In the genomic region with DNA sequence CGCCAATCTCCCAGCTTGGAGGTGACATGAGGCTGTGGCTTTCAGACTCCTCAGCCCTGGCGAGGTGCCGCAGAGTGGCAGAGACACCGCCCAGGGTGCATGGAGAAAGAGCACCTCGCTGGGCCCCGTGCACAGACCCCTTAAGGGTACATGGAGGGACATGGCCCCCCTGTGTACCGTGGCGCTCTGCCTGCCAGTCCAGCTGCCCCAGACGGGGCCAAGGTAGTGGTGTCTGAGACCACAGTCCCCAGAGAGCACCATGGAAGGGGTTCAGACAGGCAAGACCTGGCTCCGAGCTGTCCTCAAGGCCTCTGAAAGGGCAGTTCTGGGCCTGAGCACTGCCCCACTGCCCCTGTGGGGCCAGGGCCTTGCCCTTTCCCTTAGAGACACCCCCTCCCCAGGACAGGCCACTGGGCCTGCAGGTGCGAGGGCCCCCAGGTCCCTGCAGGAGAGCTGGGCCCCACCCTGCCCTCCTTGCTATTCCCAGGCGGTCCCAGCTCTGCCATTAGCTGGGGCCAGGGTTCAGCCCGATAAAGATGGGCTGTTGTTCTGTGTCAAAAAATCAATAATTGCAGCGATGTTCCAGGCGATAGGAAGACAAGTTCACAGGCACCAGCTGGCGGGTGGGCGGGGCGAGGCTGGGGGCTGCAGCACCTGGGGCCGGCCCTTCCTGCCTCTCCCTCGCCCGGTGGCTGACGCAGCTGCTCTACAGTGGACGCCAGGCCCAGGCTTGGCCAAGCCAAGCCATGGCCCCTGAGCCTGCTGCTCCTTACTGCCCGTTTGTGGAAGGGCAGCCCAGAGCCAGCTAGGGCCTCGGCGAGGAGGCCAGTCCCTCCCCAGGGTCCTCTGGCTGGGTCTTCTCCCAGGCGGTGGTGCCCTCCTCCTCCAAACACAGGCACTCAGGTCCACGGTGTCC, we compare ENCODE assay signal across 13 cellular contexts. TPM values are rescaled to one million over a fixed set of nuclear protein-coding genes. Genes with fewer than 3 reads are reported as not detected.
DNase-seq lines count a peak whose midpoint lies in the region; ATAC-seq and TF ChIP-seq lines count a peak whose summit lies in the region.
"Had no signal": no experiment of that assay in that cellular context is flagged by ENCODE, and none has a peak within 500 bp of the region (broad histone marks: within the 10 kb centered on the region; RNA-seq: fewer than 3 reads in every experiment).

No MANE protein-coding gene starts in this region.

- peak overlapping the region in 1 of 8 donors; percentile 15 for H3K4me3 Mint-ChIP-seq in CD4-positive, alpha-beta memory T cell
- H3K4me3 Mint-ChIP-seq: activated naive CD4-positive, alpha-beta T cell treated with anti-CD3 and anti-CD28 coated beads, Interleukin-2, amount 10 ng/mL, durations not matched to agents 7 days and 5 days had no signal

- H3K4me3 ChIP-seq in CD4-positive, alpha-beta memory T cell (ENCODE audit: low read length in 2 of 2): no peak overlapping the region
- H3K4me3 ChIP-seq in liver (ENCODE audit: low read depth in 1 of 3, low read length in 3 of 3): no peak overlapping the region
- H3K4me3 ChIP-seq: heart right ventricle, left ventricle myocardium inferior, SJSA1, skin epidermis had no signal

- peaks cover 0 to 3% of the 10 kb centered on the region in 2 donors for H3K36me3 Mint-ChIP-seq in CD4-positive, alpha-beta memory T cell
- H3K36me3 Mint-ChIP-seq: activated naive CD4-positive, alpha-beta T cell treated with anti-CD3 and anti-CD28 coated beads, Interleukin-2, amount 10 ng/mL, durations not matched to agents 7 days and 5 days had no signal

- H3K27me3 Mint-ChIP-seq in CD4-positive, alpha-beta memory T cell: no peaks in the 10 kb centered on the region
- H3K27me3 Mint-ChIP-seq: activated naive CD4-positive, alpha-beta T cell treated with anti-CD3 and anti-CD28 coated beads, Interleukin-2, amount 10 ng/mL, durations not matched to agents 7 days and 5 days had no signal

- whole genome bisulfite sequencing in liver: 44% methylated on average over 28 of the region's 28 CpGs

- intact Hi-C loops in CD4-positive, alpha-beta memory T cell (cut with micrococcal nuclease): loop anchor here (1.0 kb wide), 2 partner anchors 49 to 61 kb away; no protein-coding TSS in a partner anchor

- H3K4me1 Mint-ChIP-seq in CD4-positive, alpha-beta memory T cell: peaks cover 0 to 21% (median 4%) of the 10 kb centered on the region in 4 donors
- H3K4me1 Mint-ChIP-seq: activated naive CD4-positive, alpha-beta T cell treated with anti-CD3 and anti-CD28 coated beads, Interleukin-2, amount 10 ng/mL, durations not matched to agents 7 days and 5 days had no signal

- no peak overlapping the region for H3K27ac ChIP-seq in CD4-positive, alpha-beta memory T cell (ENCODE audit: low read depth, low read length)
- H3K27ac ChIP-seq in RWPE1 (peak overlapping the region; percentile 18; the same call in 1 of the 2 replicates), liver (ENCODE audit: low read depth in 1 of 2, low read length in 2 of 2) (peak overlapping the region; percentile 28 to 69)
- H3K27ac ChIP-seq: heart right ventricle, left ventricle myocardium inferior, SJSA1, skin epidermis had no signal

- no peak for TF ChIP-seq CTCF in RWPE1 (conservative IDR thresholded peaks at IDR 0.05; ENCODE audit: low read depth)
- TF ChIP-seq CTCF in liver (IDR thresholded peaks at IDR 0.05; ENCODE audit: low read depth, low read length, missing input control): no peak

- H3K27ac Mint-ChIP-seq in CD4-positive, alpha-beta memory T cell: peak overlapping the region in 4 of 7 donors; percentile 24 to 79 (median 72)
- H3K27ac Mint-ChIP-seq: activated naive CD4-positive, alpha-beta T cell treated with anti-CD3 and anti-CD28 coated beads, Interleukin-2, amount 10 ng/mL, durations not matched to agents 7 days and 5 days had no signal

- POLR2A ChIA-PET in CD4-positive, alpha-beta memory T cell (lab: Charles Lee; ENCODE audit: partially characterized antibody): interaction anchor here (1.0 kb wide), 1 partner anchor 38 kb away, joined by 3 read pairs; no protein-coding TSS in a partner anchor
- POLR2A ChIA-PET in RWPE1 (lab: Yijun Ruan, JAX; ENCODE audit: low non-redundant PET): no interaction called here

- no peak for DNase-seq in CD4-positive, alpha-beta memory T cell
- DNase-seq in NCI-H1105 (lab: John Stamatoyannopoulos, UW): peak; percentile 18
- DNase-seq in RWPE1 (ENCODE audit: low spot score): no peak
- DNase-seq in activated CD4-positive, CD25-positive, alpha-beta regulatory T cell treated with anti-CD3 and anti-CD28 coated beads, Interleukin-2, amount 50 U/mL, for 72 hours: no peak
- DNase-seq in COLO829 (ENCODE audit: low spot score): no peak
- DNase-seq: left ventricle myocardium inferior had no signal

- CTCF ChIA-PET in CD4-positive, alpha-beta memory T cell (lab: Charles Lee; ENCODE audit: partially characterized antibody): no interaction called here
- CTCF ChIA-PET in RWPE1 (lab: Yijun Ruan, JAX): interaction anchor here (0.6 to 1.3 kb wide), 3 partner anchors 12 to 575 kb away, joined by 3 read pairs; no protein-coding TSS in a partner anchor

- H3K9ac ChIP-seq in liver (ENCODE audit: low read depth in 1 of 2, low read length in 2 of 2): no peak overlapping the region

- no peaks in the 10 kb centered on the region for H3K9me3 ChIP-seq in CD4-positive, alpha-beta memory T cell (ENCODE audit: control insufficient read depth in 1 of 2, low read length in 2 of 2)
- no peaks in the 10 kb centered on the region for H3K9me3 ChIP-seq in liver (ENCODE audit: control insufficient read depth in 4 of 4, low read length in 3 of 4)
- H3K9me3 ChIP-seq: heart right ventricle, left ventricle myocardium inferior, SJSA1 had no signal

- ATAC-seq in GM21737 (IDR thresholded peaks at IDR 0.05; ENCODE audit: unreplicated experiment) (no peak), GM18858 (IDR thresholded peaks at IDR 0.05; ENCODE audit: unreplicated experiment) (no peak)

- no peaks in the 10 kb centered on the region for H3K4me1 ChIP-seq in CD4-positive, alpha-beta memory T cell (ENCODE audit: insufficient read depth, low read length)
- H3K4me1 ChIP-seq in liver (ENCODE audit: control insufficient read depth in 4 of 4, insufficient read depth in 4 of 4, low read length in 3 of 4): peaks cover 14 to 37% (median 28%) of the 10 kb centered on the region in 4 donors
- H3K4me1 ChIP-seq: SJSA1 had no signal

- H3K36me3 ChIP-seq in CD4-positive, alpha-beta memory T cell (ENCODE audit: insufficient read depth, low read length): no peaks in the 10 kb centered on the region
- H3K36me3 ChIP-seq in liver (ENCODE audit: control insufficient read depth in 4 of 4, insufficient read depth in 3 of 4, low read depth in 1 of 4, low read length in 3 of 4): peaks cover 0 to 9% (median 1%) of the 10 kb centered on the region in 4 donors
- H3K36me3 ChIP-seq: heart right ventricle, left ventricle myocardium inferior, SJSA1 had no signal

- no peaks in the 10 kb centered on the region for H3K27me3 ChIP-seq in CD4-positive, alpha-beta memory T cell (ENCODE audit: insufficient read depth, low read length)
- no peaks in the 10 kb centered on the region for H3K27me3 ChIP-seq in liver (ENCODE audit: control insufficient read depth in 4 of 4, insufficient read depth in 4 of 4, low read length in 3 of 4)
- H3K27me3 ChIP-seq: heart right ventricle, SJSA1 had no signal

- peaks cover 0 to 1% (median 0%) of the 10 kb centered on the region in 8 donors for H3K9me3 Mint-ChIP-seq in CD4-positive, alpha-beta memory T cell
- H3K9me3 Mint-ChIP-seq: activated naive CD4-positive, alpha-beta T cell treated with anti-CD3 and anti-CD28 coated beads, Interleukin-2, amount 10 ng/mL, durations not matched to agents 7 days and 5 days had no signal

- no peak for TF ChIP-seq RAD21 in liver (IDR thresholded peaks at IDR 0.05)

TF ChIP-seq in liver, 16 proteins besides CTCF, POLR2A, EP300 and RAD21 (continues in another document):
- TF ChIP-seq REST (IDR thresholded peaks at IDR 0.05) (peak; percentile 53), NR2F2 (IDR thresholded peaks at IDR 0.05) (no peak), SP1 (IDR thresholded peaks at IDR 0.05) (peak; percentile 40), RXRA (IDR thresholded peaks at IDR 0.05) (peak in 1 of 2 donors; percentile 74), HNF4A (conservative IDR thresholded peaks at IDR 0.05) (peak in 1 of 2 donors; percentile 78), EGR1 (IDR thresholded peaks at IDR 0.05; ENCODE audit: low read depth in 2 of 2) (no peak), JUND (IDR thresholded peaks at IDR 0.05) (peak in 1 of 2 donors; percentile 25)

RNA-seq across cellular contexts. Expression of gene ZFPM1, which starts 51.7 kb away (rescaled TPM):
- 10 to 100 TPM; 19.0 to 20.5 TPM for total RNA-seq in CD4-positive, alpha-beta memory T cell
- polyA plus RNA-seq in CD4-positive, alpha-beta memory T cell: under 1 TPM; 0.07 to 0.48 TPM
- 10 to 100 TPM in 1 of 2 donors, 1 to 10 TPM in 1; 5.9 to 12.8 TPM for total RNA-seq in liver
- polyA plus RNA-seq in liver: 1 to 10 TPM in 1 of 2 donors, under 1 TPM in 1; 0.19 to 4.6 TPM
